Comparison of ENCODE assay signal across 8 cellular contexts in the genomic region with DNA sequence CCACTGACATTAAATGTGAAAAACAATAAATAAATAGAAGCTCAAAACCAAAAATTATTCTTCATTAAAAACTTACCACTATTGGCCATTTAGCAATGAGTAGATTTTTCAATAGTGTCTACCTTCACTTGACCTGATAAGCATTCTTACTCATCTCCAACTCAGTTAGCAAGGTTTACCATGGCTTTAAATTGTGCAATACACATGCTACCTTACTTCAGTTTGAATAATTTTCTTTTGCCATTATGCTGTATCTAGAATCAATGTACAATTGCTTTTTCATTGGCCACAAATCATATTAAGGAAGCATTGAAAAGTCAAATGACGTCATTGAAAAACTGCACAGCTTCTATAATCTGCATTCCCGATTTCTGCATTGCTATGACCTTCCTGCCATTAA.
"Had no signal": no experiment of that assay in that cellular context is flagged by ENCODE, and none has a peak within 500 bp of the region (broad histone marks: within the 10 kb centered on the region; RNA-seq: fewer than 3 reads in every experiment).

No MANE protein-coding gene starts in this region.

- ATAC-seq: GM12878 had no signal

- H3K4me3 ChIP-seq: GM12878 had no signal

- FAIRE-seq: G401.6, GM12878, GM12891, GM12892, GM18507, GM19239 had no signal

- DNase-seq: GDM1, GF-D8 had no signal
